Comparison of ENCODE assay signal across 1 cellular context in genomic region chr15:36177590-36178281, GRCh38.
TF ChIP-seq lines count a peak whose summit lies in the region.

No MANE protein-coding gene starts in this region.

TF ChIP-seq in HEK293, 187 proteins besides CTCF, POLR2A, EP300 and RAD21 (continued from another document):
- TF ChIP-seq OSR2 (tag by site-specific recombination; IDR thresholded peaks at IDR 0.05), result peak; percentile 26; the same call in 1 of the 2 replicates
- no peak for TF ChIP-seq KLF8 (tag by site-specific recombination; IDR thresholded peaks at IDR 0.05)
- no peak for TF ChIP-seq ZNF37A (tag by site-specific recombination; IDR thresholded peaks at IDR 0.05)
- TF ChIP-seq ZXDB (tag by site-specific recombination; IDR thresholded peaks at IDR 0.05), result 0 out of 2 replicates have a peak, but pooled peaks have one; percentile 20
- 0 out of 2 replicates have a peak, but pooled peaks have one; percentile 10 for TF ChIP-seq SCRT2 (tag by site-specific recombination; IDR thresholded peaks at IDR 0.05)
- TF ChIP-seq ZBTB1 (tag by site-specific recombination; IDR thresholded peaks at IDR 0.05), result no peak
- no peak for TF ChIP-seq ZNF654 (tag by site-specific recombination; IDR thresholded peaks at IDR 0.05; ENCODE audit: low read depth)
- no peak for TF ChIP-seq ZNF692 (tag by site-specific recombination; IDR thresholded peaks at IDR 0.05)
- TF ChIP-seq WT1 (tag by site-specific recombination; IDR thresholded peaks at IDR 0.05), result peak; percentile 62
- peak; percentile 78 for TF ChIP-seq PRDM6 (tag by site-specific recombination; IDR thresholded peaks at IDR 0.05)
- peak; percentile 24; the same call in 1 of the 2 replicates for TF ChIP-seq GLIS1 (tag by site-specific recombination; IDR thresholded peaks at IDR 0.05)
- no peak for TF ChIP-seq ZBTB20 (tag by site-specific recombination; IDR thresholded peaks at IDR 0.05)
- peak; percentile 99 for TF ChIP-seq SP7 (tag by site-specific recombination; IDR thresholded peaks at IDR 0.05)
- TF ChIP-seq ZNF701 (tag by site-specific recombination; IDR thresholded peaks at IDR 0.05), result no peak
- no peak for TF ChIP-seq ZNF112 (tag by site-specific recombination; IDR thresholded peaks at IDR 0.05)
